In the genomic region with DNA sequence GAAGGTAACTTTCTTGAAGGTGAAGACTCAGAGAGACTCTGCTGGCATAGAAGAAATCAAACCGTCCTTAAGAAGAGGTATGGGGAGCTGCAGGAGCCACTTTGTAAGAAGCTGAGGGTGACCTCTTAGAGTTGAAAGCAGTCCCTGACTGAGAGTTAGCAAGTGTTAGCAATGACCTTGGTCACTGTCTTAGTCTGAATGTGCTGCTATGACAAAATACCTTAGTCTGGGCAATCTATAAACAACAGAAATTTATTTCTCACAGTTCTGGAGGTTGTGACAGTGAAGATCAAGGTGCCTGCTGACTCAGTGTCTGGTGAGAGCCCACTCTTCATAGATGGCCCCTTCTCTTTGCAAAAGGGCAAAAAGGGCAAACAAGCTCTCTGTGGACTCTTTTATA, we compare ENCODE assay signal across 20 cellular contexts. TPM values are rescaled to one million over a fixed set of nuclear protein-coding genes. Genes with fewer than 3 reads are reported as not detected.
DNase-seq lines count a peak whose midpoint lies in the region; ATAC-seq, FAIRE-seq and TF ChIP-seq lines count a peak whose summit lies in the region.
"Had no signal": no experiment of that assay in that cellular context is flagged by ENCODE, and none has a peak within 500 bp of the region (broad histone marks: within the 10 kb centered on the region; RNA-seq: fewer than 3 reads in every experiment).

No MANE protein-coding gene starts in this region.

- TF ChIP-seq EP300 in GM12878 (IDR thresholded peaks at IDR 0.05; ENCODE audit: borderline replicate concordance in 1 of 2, control insufficient read depth in 1 of 2, low read depth in 2 of 2, low read length in 2 of 2), result no peak

- H3K9me3 ChIP-seq in DOHH2 (ENCODE audit: control insufficient read depth, insufficient read depth, low read length) (no peaks in the 10 kb centered on the region), OCI-LY7 (ENCODE audit: low read length) (no peaks in the 10 kb centered on the region), GM12878 (replicated peaks; ENCODE audit: control insufficient read depth, insufficient read depth, low read length) (no peaks in the 10 kb centered on the region)
- H3K9me3 ChIP-seq in naive thymus-derived CD4-positive, alpha-beta T cell (ENCODE audit: control insufficient read depth in 2 of 3, low read length in 3 of 3), result no peaks in the 10 kb centered on the region
- H3K9me3 ChIP-seq: BLaER1 had no signal

- H3K4me2 ChIP-seq in DOHH2 (ENCODE audit: low read length) (no peak overlapping the region), OCI-LY7 (ENCODE audit: low read length) (peak overlapping the region; percentile 50), GM12878 (ENCODE audit: control insufficient read depth, insufficient read depth) (no peak overlapping the region)
- H3K4me2 ChIP-seq: BLaER1 had no signal

- H3K36me3 ChIP-seq in DOHH2 (ENCODE audit: control insufficient read depth, low read length), result peaks cover 11% of the 10 kb centered on the region
- H3K36me3 ChIP-seq in OCI-LY7 (ENCODE audit: insufficient read depth, low read length), result peaks cover 7% of the 10 kb centered on the region; the same call in 1 of the 2 replicates
- H3K36me3 ChIP-seq in GM12878 (ENCODE audit: control insufficient read depth in 2 of 2, insufficient read depth in 2 of 2, low read length in 1 of 2), result 0 out of 4 replicates have a peak, but pooled peaks cover 0 to 4% of the 10 kb centered on the region in 2 experiments
- H3K36me3 ChIP-seq in naive thymus-derived CD4-positive, alpha-beta T cell (ENCODE audit: control insufficient read depth in 2 of 3, insufficient read depth in 3 of 3, low read length in 3 of 3), result no peaks in the 10 kb centered on the region
- H3K36me3 ChIP-seq: BLaER1 had no signal

- H3K9me2 ChIP-seq in DOHH2 (replicated peaks; ENCODE audit: control insufficient read depth, low read length) (no peaks in the 10 kb centered on the region), OCI-LY7 (ENCODE audit: insufficient read depth, low read length) (no peaks in the 10 kb centered on the region)

- RAD21 ChIA-PET in GM12878 (lab: Charles Lee; ENCODE audit: unreplicated experiment), result no interaction called here

- no peaks in the 10 kb centered on the region for H3K27me3 Mint-ChIP-seq in naive thymus-derived CD4-positive, alpha-beta T cell
- no peaks in the 10 kb centered on the region for H3K27me3 Mint-ChIP-seq in activated CD4-positive, alpha-beta T cell treated with anti-CD3 and anti-CD28 coated beads, Interleukin-2, amount 10 ng/mL, durations not matched to agents 7 days and 5 days
- H3K27me3 Mint-ChIP-seq: CD4-positive, CD25-positive, alpha-beta regulatory T cell had no signal

- TF ChIP-seq CTCF in DOHH2 (IDR thresholded peaks at IDR 0.05; ENCODE audit: low read depth, low read length, poor library complexity, severe bottlenecking), result no peak
- no peak for TF ChIP-seq CTCF in OCI-LY7 (conservative IDR thresholded peaks at IDR 0.05; ENCODE audit: low read length)
- TF ChIP-seq CTCF in GM12878 (IDR thresholded peaks at IDR 0.05 in 2 of 3, conservative IDR thresholded peaks at IDR 0.05 in 1 of 3; ENCODE audit: control insufficient read depth in 2 of 3, extremely low read depth in 1 of 3, insufficient read depth in 1 of 3, low read depth in 3 of 3, low read length in 3 of 3), result no peak

- FAIRE-seq in GM12878 (lab: Jason Lieb, UNC), result no peak
- FAIRE-seq: GM18507, H1 had no signal

- CTCF ChIA-PET in OCI-LY7 (lab: Charles Lee; ENCODE audit: unreplicated experiment) (no interaction called here), GM12878 (lab: Yijun Ruan, JAX) (no interaction called here)
- CTCF ChIA-PET in naive thymus-derived CD4-positive, alpha-beta T cell (lab: Charles Lee), result no interaction called here
- CTCF ChIA-PET in activated CD4-positive, alpha-beta T cell treated with anti-CD3 and anti-CD28 coated beads, Interleukin-2, amount 10 ng/mL, durations not matched to agents 7 days and 5 days (lab: Charles Lee), result no interaction called here

- H3K4me3 Mint-ChIP-seq in naive thymus-derived CD4-positive, alpha-beta T cell, result no peak overlapping the region
- no peak overlapping the region for H3K4me3 Mint-ChIP-seq in activated CD4-positive, alpha-beta T cell treated with anti-CD3 and anti-CD28 coated beads, Interleukin-2, amount 10 ng/mL, durations not matched to agents 7 days and 5 days
- H3K4me3 Mint-ChIP-seq: CD8-positive, alpha-beta T cell had no signal

- 100% methylated on average over 1 of the region's 1 CpG for WGBS in GM12878 (ENCODE audit: insufficient coverage, insufficient replicate concordance, low lambda C conversion rate, missing lambda C conversion rate)

- H3K9ac ChIP-seq in GM12878 (ENCODE audit: control insufficient read depth, insufficient read depth, low read length), result no peak overlapping the region
- H3K9ac ChIP-seq: BLaER1, GM23248 had no signal

- H3F3A ChIP-seq in DOHH2 (ENCODE audit: control insufficient read depth, insufficient read depth), result peaks cover 16% of the 10 kb centered on the region

- intact Hi-C loops in OCI-LY7 (cut with micrococcal nuclease; ENCODE audit: unreplicated experiment) (no loop called here), GM12878 (cut with micrococcal nuclease; ENCODE audit: unreplicated experiment) (no loop called here)
- intact Hi-C loops in naive thymus-derived CD4-positive, alpha-beta T cell (cut with micrococcal nuclease), result no loop called here

- peaks cover 0 to 15% (median 9%) of the 10 kb centered on the region in 7 donors for H3K4me1 Mint-ChIP-seq in naive thymus-derived CD4-positive, alpha-beta T cell
- H3K4me1 Mint-ChIP-seq in activated CD4-positive, alpha-beta T cell treated with anti-CD3 and anti-CD28 coated beads, Interleukin-2, amount 10 ng/mL, durations not matched to agents 7 days and 5 days, result peaks cover 11% of the 10 kb centered on the region

- BruUV-seq in OCI-LY7 (replicated peaks; lab: Mats Ljungman, UMichigan) (no TSS peak), GM12878 (replicated peaks; lab: Mats Ljungman, UMichigan) (no TSS peak)

- in situ Hi-C loops in GM12878 (cut with MboI), result no loop called here

- H3K79me2 ChIP-seq in DOHH2 (ENCODE audit: control insufficient read depth, low read length) (peaks cover 6% of the 10 kb centered on the region; the same call in 1 of the 2 replicates), OCI-LY7 (ENCODE audit: insufficient read depth, low read depth, low read length) (no peaks in the 10 kb centered on the region), GM12878 (ENCODE audit: control insufficient read depth, insufficient read depth, low read length) (no peaks in the 10 kb centered on the region; the same call in 1 of the 2 replicates)

- peak overlapping the region; percentile 70; the same call in 1 of the 2 replicates for H2AFZ ChIP-seq in OCI-LY7 (ENCODE audit: low read length)
- H2AFZ ChIP-seq in GM12878 (ENCODE audit: control insufficient read depth, low read depth, low read length), result no peak overlapping the region
- H2AFZ ChIP-seq: GM23248 had no signal

- H4K20me1 ChIP-seq in DOHH2 (ENCODE audit: control insufficient read depth, insufficient read depth, low read depth, low read length) (no peaks in the 10 kb centered on the region), OCI-LY7 (ENCODE audit: insufficient read depth, low read length) (no peaks in the 10 kb centered on the region), GM12878 (ENCODE audit: control insufficient read depth, insufficient read depth) (no peaks in the 10 kb centered on the region)
- H4K20me1 ChIP-seq: BLaER1 had no signal

- no peak for ATAC-seq in GM12878
- no peak for ATAC-seq in GM21367 (IDR thresholded peaks at IDR 0.05; ENCODE audit: unreplicated experiment)
- no peak for ATAC-seq in naive thymus-derived CD4-positive, alpha-beta T cell
- ATAC-seq: CD8-positive, alpha-beta T cell had no signal

- peaks cover 71% of the 10 kb centered on the region for H3K4me1 ChIP-seq in DOHH2 (ENCODE audit: control insufficient read depth, low read length)
- peaks cover 63% of the 10 kb centered on the region for H3K4me1 ChIP-seq in OCI-LY7 (ENCODE audit: insufficient read depth, low read length, poor library complexity, severe bottlenecking)
- H3K4me1 ChIP-seq in GM12878 (ENCODE audit: control insufficient read depth, insufficient read depth, low read length), result peaks cover 24% of the 10 kb centered on the region
- no peaks in the 10 kb centered on the region for H3K4me1 ChIP-seq in naive thymus-derived CD4-positive, alpha-beta T cell (ENCODE audit: control insufficient read depth in 2 of 2, insufficient read depth in 2 of 2, low read length in 2 of 2)

- H3K4me3 ChIP-seq in DOHH2 (ENCODE audit: low read length), result no peak overlapping the region
- no peak overlapping the region for H3K4me3 ChIP-seq in OCI-LY7 (ENCODE audit: low read depth, low read length, poor library complexity, severe bottlenecking)
- H3K4me3 ChIP-seq in GM12878, result no peak overlapping the region
- H3K4me3 ChIP-seq in naive thymus-derived CD4-positive, alpha-beta T cell (ENCODE audit: low read length), result no peak overlapping the region
- H3K4me3 ChIP-seq: BLaER1, GM23248 had no signal

- H3K27me3 ChIP-seq in DOHH2 (ENCODE audit: control insufficient read depth, low read length), result no peaks in the 10 kb centered on the region
- H3K27me3 ChIP-seq in GM12878 (replicated peaks in 1 of 2; ENCODE audit: control insufficient read depth in 2 of 2, insufficient read depth in 2 of 2, low read length in 1 of 2), result no peaks in the 10 kb centered on the region
- no peaks in the 10 kb centered on the region for H3K27me3 ChIP-seq in naive thymus-derived CD4-positive, alpha-beta T cell (ENCODE audit: control insufficient read depth in 2 of 2, insufficient read depth in 2 of 2, low read length in 2 of 2)
- H3K27me3 ChIP-seq: BLaER1 had no signal

- TF ChIP-seq POLR2A in GM12878 (IDR thresholded peaks at IDR 0.05; ENCODE audit: low read depth, low read length), result no peak

- POLR2A ChIA-PET in OCI-LY7 (lab: Charles Lee) (interaction anchor here (0.7 to 0.9 kb wide), 2 partner anchors 18 to 21 kb away, joined by 3 read pairs; no protein-coding TSS in a partner anchor), GM12878 (lab: Charles Lee) (no interaction called here)
- POLR2A ChIA-PET in naive thymus-derived CD4-positive, alpha-beta T cell (lab: Charles Lee), result no interaction called here
- POLR2A ChIA-PET in activated CD4-positive, alpha-beta T cell treated with anti-CD3 and anti-CD28 coated beads, Interleukin-2, amount 10 ng/mL, durations not matched to agents 7 days and 5 days (lab: Charles Lee), result no interaction called here

- DNase-seq in OCI-LY7 (ENCODE audit: low spot score) (no peak), GM12878 (ENCODE audit: low read depth, low spot score) (no peak)
- DNase-seq in naive thymus-derived CD4-positive, alpha-beta T cell, result no peak
- no peak for DNase-seq in activated CD4-positive, alpha-beta T cell treated with anti-CD3 and anti-CD28 coated beads, Interleukin-2, amount 10 ng/mL, durations not matched to agents 7 days and 5 days
- DNase-seq: Caco-2; CD4-positive, CD25-positive, alpha-beta regulatory T cell; CD8-positive, alpha-beta T cell; DMS153; DND-41; EL; GDM1; GM23248; H7; HCEC 1CT had no signal

- H3K9me3 Mint-ChIP-seq in naive thymus-derived CD4-positive, alpha-beta T cell, result peaks cover 0 to 1% (median 0%) of the 10 kb centered on the region in 11 donors
- no peaks in the 10 kb centered on the region for H3K9me3 Mint-ChIP-seq in activated CD4-positive, alpha-beta T cell treated with anti-CD3 and anti-CD28 coated beads, Interleukin-2, amount 10 ng/mL, durations not matched to agents 7 days and 5 days
- H3K9me3 Mint-ChIP-seq: CD8-positive, alpha-beta T cell had no signal

- TF ChIP-seq RAD21 in GM12878 (IDR thresholded peaks at IDR 0.05; ENCODE audit: insufficient read depth, low read depth, low read length), result no peak

- H3K27ac ChIP-seq in DOHH2 (ENCODE audit: low read depth, low read length) (peak overlapping the region; percentile 99), OCI-LY7 (ENCODE audit: low read depth, low read length, poor library complexity, severe bottlenecking) (peak overlapping the region; percentile 53), GM12878 (ENCODE audit: control insufficient read depth, insufficient read depth) (no peak overlapping the region)
- no peak overlapping the region for H3K27ac ChIP-seq in naive thymus-derived CD4-positive, alpha-beta T cell (ENCODE audit: low read depth, low read length)
- H3K27ac ChIP-seq: BLaER1, C4-2B, GM23248 had no signal

- SMC1A ChIA-PET in GM12878 (lab: Charles Lee; ENCODE audit: uncharacterized antibody, unreplicated experiment), result no interaction called here

- H3K27ac Mint-ChIP-seq in naive thymus-derived CD4-positive, alpha-beta T cell, result no peak overlapping the region
- no peak overlapping the region for H3K27ac Mint-ChIP-seq in activated CD4-positive, alpha-beta T cell treated with anti-CD3 and anti-CD28 coated beads, Interleukin-2, amount 10 ng/mL, durations not matched to agents 7 days and 5 days
- H3K27ac Mint-ChIP-seq: CD8-positive, alpha-beta T cell had no signal

- peaks cover 8 to 47% (median 31%) of the 10 kb centered on the region in 5 donors for H3K36me3 Mint-ChIP-seq in naive thymus-derived CD4-positive, alpha-beta T cell
- peaks cover 8% of the 10 kb centered on the region for H3K36me3 Mint-ChIP-seq in activated CD4-positive, alpha-beta T cell treated with anti-CD3 and anti-CD28 coated beads, Interleukin-2, amount 10 ng/mL, durations not matched to agents 7 days and 5 days (ENCODE audit: low read depth)

RNA-seq across cellular contexts. Expression of gene ACTR3, which starts 35.7 kb away (rescaled TPM):
- 168 and 192 TPM in 2 replicates for total RNA-seq in OCI-LY7 (2014; rRNA removed; shearing (Covaris generic))
- total RNA-seq in OCI-LY7 (2022), result 307 and 320 TPM in 2 replicates
- total RNA-seq in GM12878 (2013; cell fraction: nucleolus; rRNA removed), result 253 and 258 TPM in 2 replicates
- 371 and 391 TPM in 2 replicates for total RNA-seq in GM12878 (2014; rRNA removed)
- 433 and 438 TPM in 2 replicates for total RNA-seq in GM12878 (2014; rRNA removed; fragmentation: Illumina TruSeq; extraction: Trizol)
- 569 and 578 TPM in 2 replicates for total RNA-seq in GM12878 (2021)
- 153 TPM for polyA plus RNA-seq in GM12878 (2011; ENCODE audit: low read depth)
- polyA plus RNA-seq in GM12878 (2011; rRNA removed), result 532 and 757 TPM in 2 replicates
- 223 and 243 TPM in 2 replicates for polyA plus RNA-seq in GM12878 (2011; cell fraction: cytosol; rRNA removed)
- 160 and 218 TPM in 2 replicates for polyA plus RNA-seq in GM12878 (2011; cell fraction: nucleus; rRNA removed)
- 205 and 244 TPM in 2 replicates for polyA plus RNA-seq in GM12878 (2012)
- 496 and 646 TPM in 2 replicates for polyA plus RNA-seq in GM12878 (2014; fragmentation: Illumina TruSeq; extraction: Trizol)
- 10 to 100 TPM; 79.1 to 99.1 TPM for polyA plus RNA-seq in GM12878 (2014; fragmentation: Nextera tagmentation; extraction: Ambion mirVana)
- 446 and 466 TPM in 2 replicates for polyA plus RNA-seq in GM12878 (2014; rRNA removed)
- 100 to 1,000 TPM; 608 to 616 TPM for polyA plus RNA-seq in GM12878 (2016; fragmentation: Nextera tagmentation; extraction: Ambion mirVana)
- polyA minus RNA-seq in GM12878 (2011; rRNA and poly(A)+ RNA removed), result 390 and 647 TPM in 2 replicates
- polyA minus RNA-seq in GM12878 (2011; cell fraction: cytosol; rRNA and poly(A)+ RNA removed), result 245 and 247 TPM in 2 replicates
- 91.0 and 178 TPM in 2 replicates for polyA minus RNA-seq in GM12878 (2011; cell fraction: nucleus; rRNA and poly(A)+ RNA removed)
- 100 to 1,000 TPM; 172 to 612 (median 213) TPM for total RNA-seq in naive thymus-derived CD4-positive, alpha-beta T cell
- 100 to 1,000 TPM; 438 to 486 TPM for polyA plus RNA-seq in naive thymus-derived CD4-positive, alpha-beta T cell
- 100 to 1,000 TPM; 600 to 633 TPM for total RNA-seq in activated CD4-positive, alpha-beta T cell treated with anti-CD3 and anti-CD28 coated beads, Interleukin-2, amount 10 ng/mL, durations not matched to agents 7 days and 5 days

Comparison
In these comparisons a context has a peak if more than half of its experiments do, and no peak if none do; other contexts are left out.
1. H3K27ac ChIP-seq: peak in DOHH2 (single experiment) and OCI-LY7 (single experiment); none in GM12878 (single experiment) and naive thymus-derived CD4-positive, alpha-beta T cell (single experiment).